Comparison of ENCODE assay signal across 11 cellular contexts in the genomic region with DNA sequence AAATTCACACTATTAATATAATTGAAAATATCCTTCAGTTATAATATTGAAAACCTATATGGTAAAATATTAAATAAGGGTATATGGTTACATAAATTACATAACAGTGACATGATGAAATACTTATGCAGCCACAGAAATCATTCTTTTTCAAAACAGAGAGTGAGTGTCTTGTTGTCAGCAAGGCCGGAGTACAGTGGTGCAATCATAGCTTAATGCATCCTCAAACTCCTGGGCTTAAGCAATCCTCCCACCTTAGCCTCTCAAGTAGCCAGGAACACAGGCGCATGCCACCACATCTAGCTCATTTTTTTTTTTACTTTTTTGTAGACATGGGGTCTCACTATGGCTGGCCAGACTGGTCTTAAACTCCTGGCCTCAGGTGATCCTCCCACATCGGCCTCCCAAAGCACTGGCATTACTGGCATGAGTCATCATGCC. TPM values are rescaled to one million over a fixed set of nuclear protein-coding genes. Genes with fewer than 3 reads are reported as not detected.
A peak's percentile ranks its signal among the peaks of the same experiment; 100 is the strongest.
DNase-seq lines count a peak whose midpoint lies in the region; ATAC-seq and TF ChIP-seq lines count a peak whose summit lies in the region.
"Had no signal": no experiment of that assay in that cellular context is flagged by ENCODE, and none has a peak within 500 bp of the region (broad histone marks: within the 10 kb centered on the region; RNA-seq: fewer than 3 reads in every experiment).

No MANE protein-coding gene starts in this region.

- H3K9me3 ChIP-seq in neutrophil (no peaks in the 10 kb centered on the region), Karpas-422 (ENCODE audit: low read length) (no peaks in the 10 kb centered on the region)
- H3K9me3 ChIP-seq: spleen had no signal

- ATAC-seq in omental fat pad (ENCODE audit: low FRiP score): no peak

- no peaks in the 10 kb centered on the region for H3K9me2 ChIP-seq in Karpas-422 (replicated peaks; ENCODE audit: insufficient read depth, low read length)

- H3K79me2 ChIP-seq in Karpas-422 (ENCODE audit: low read length): peaks cover 83% of the 10 kb centered on the region

- H3K4me1 ChIP-seq in neutrophil (ENCODE audit: control insufficient read depth in 1 of 2, insufficient read depth in 1 of 2, low read depth in 1 of 2, low read length in 1 of 2): peaks cover 16 to 27% of the 10 kb centered on the region in 2 experiments
- no peaks in the 10 kb centered on the region for H3K4me1 ChIP-seq in Karpas-422 (ENCODE audit: low read length)

- DNase-seq in SKM-1 treated with dmso at 0.1 percent for 144 hours (lab: John Stamatoyannopoulos, UW; ENCODE audit: unreplicated experiment) (peak; percentile 13), SKM-1 (lab: John Stamatoyannopoulos, UW; ENCODE audit: unreplicated experiment) (no peak), M059J (ENCODE audit: low read depth) (peak; percentile 46), cardiac fibroblast (ENCODE audit: low read depth in 2 of 2) (peak; percentile 29 to 82), DMS53 treated with DMSO at 0.1 percent for 48 hours (lab: John Stamatoyannopoulos, UW; ENCODE audit: unreplicated experiment) (no peak), Karpas-422 (no peak), omental fat pad (ENCODE audit: low spot score) (no peak)
- DNase-seq: endodermal cell, occipital lobe, spleen had no signal

- H3K9ac ChIP-seq in Karpas-422 (ENCODE audit: low read length): no peak overlapping the region

- H3K27me3 ChIP-seq in neutrophil: no peaks in the 10 kb centered on the region
- H3K27me3 ChIP-seq in Karpas-422 (ENCODE audit: low read length): no peaks in the 10 kb centered on the region
- H3K27me3 ChIP-seq: spleen had no signal

- H3K36me3 ChIP-seq in neutrophil: peaks cover 71% of the 10 kb centered on the region
- H3K36me3 ChIP-seq in Karpas-422 (ENCODE audit: insufficient read depth, low read length): peaks cover 71% of the 10 kb centered on the region

- TF ChIP-seq CTCF in cardiac fibroblast (IDR thresholded peaks at IDR 0.05; ENCODE audit: low read depth, low read length): no peak
- TF ChIP-seq CTCF in neutrophil (IDR thresholded peaks at IDR 0.05): no peak
- TF ChIP-seq CTCF in omental fat pad (IDR thresholded peaks at IDR 0.05): no peak

- no peak overlapping the region for H3K4me2 ChIP-seq in Karpas-422 (ENCODE audit: low read depth, low read length, poor library complexity, severe bottlenecking)

- H3K4me3 ChIP-seq in cardiac fibroblast (replicated peaks in 1 of 2; ENCODE audit: low read depth in 2 of 2, low read length in 2 of 2): no peak overlapping the region
- H3K4me3 ChIP-seq in neutrophil (ENCODE audit: low read depth in 1 of 2, low read length in 1 of 2): no peak overlapping the region
- H3K4me3 ChIP-seq in Karpas-422 (ENCODE audit: low read length): no peak overlapping the region
- H3K4me3 ChIP-seq: spleen had no signal

- no peak overlapping the region for H2AFZ ChIP-seq in Karpas-422 (ENCODE audit: low read length)

- no peaks in the 10 kb centered on the region for H4K20me1 ChIP-seq in Karpas-422 (ENCODE audit: insufficient read depth, low read depth, low read length)

- H3K27ac ChIP-seq in neutrophil (peak overlapping the region; percentile 38), Karpas-422 (ENCODE audit: low read length) (no peak overlapping the region)

RNA-seq across cellular contexts. Expression of gene FAM8A1, which starts 40.4 kb away (rescaled TPM):
- 13.0 and 19.7 TPM in 2 replicates for total RNA-seq in M059J (2014; rRNA removed; shearing (Covaris generic))
- total RNA-seq in Karpas-422 (2014; rRNA removed; shearing (Covaris generic); ENCODE audit: low replicate concordance): 9.7 and 11.0 TPM in 2 replicates
- 10 to 100 TPM; 13.8 to 40.0 (median 27.6) TPM for total RNA-seq in omental fat pad

Comparison
In these comparisons a context has a peak if more than half of its experiments do, and no peak if none do; other contexts are left out.
1. DNase-seq: peak in SKM-1 treated with dmso at 0.1 percent for 144 hours (single experiment), M059J (single experiment) and cardiac fibroblast (2 of 2); none in SKM-1 (single experiment), DMS53 treated with DMSO at 0.1 percent for 48 hours (single experiment), Karpas-422 (single experiment) and omental fat pad (single experiment).